24 cellular contexts compared by ENCODE assay signal in the genomic region with DNA sequence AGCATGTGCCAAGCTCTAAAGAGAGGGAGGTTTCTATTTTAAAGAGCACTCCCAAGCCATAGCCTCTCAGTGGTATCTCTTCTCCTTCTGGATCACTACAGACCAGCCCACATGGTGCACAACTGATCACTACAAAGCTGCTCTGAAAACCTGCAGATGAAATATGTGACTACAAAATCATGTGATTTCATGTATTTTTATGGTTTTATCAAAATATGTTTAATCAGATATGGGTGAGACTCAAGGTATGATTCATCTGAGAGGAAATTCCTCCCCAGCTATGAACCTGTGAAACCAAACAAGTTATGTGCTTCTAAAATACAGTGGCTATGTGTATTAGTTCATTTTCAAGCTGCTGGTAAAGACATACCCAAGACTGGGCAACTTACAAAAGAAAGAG.
A peak's percentile ranks its signal among the peaks of the same experiment; 100 is the strongest.
DNase-seq lines count a peak whose midpoint lies in the region; ATAC-seq, FAIRE-seq and TF ChIP-seq lines count a peak whose summit lies in the region.
"Had no signal": no experiment of that assay in that cellular context is flagged by ENCODE, and none has a peak within 500 bp of the region (broad histone marks: within the 10 kb centered on the region; RNA-seq: fewer than 3 reads in every experiment).

No MANE protein-coding gene starts in this region.

- TF ChIP-seq POLR2A in H54 (IDR thresholded peaks at IDR 0.05; ENCODE audit: low read depth, low read length), result no peak

- no peak for TF ChIP-seq CTCF in cardiac fibroblast (IDR thresholded peaks at IDR 0.05; ENCODE audit: low read depth, low read length)

- no peak for ATAC-seq in HG02938 (IDR thresholded peaks at IDR 0.05; ENCODE audit: unreplicated experiment)
- no peak for ATAC-seq in HG02884 (IDR thresholded peaks at IDR 0.05; ENCODE audit: unreplicated experiment)
- ATAC-seq: CD8-positive, alpha-beta T cell; HCT116 had no signal

- no peak overlapping the region for H3K4me3 ChIP-seq in cardiac fibroblast (replicated peaks in 1 of 2; ENCODE audit: low read depth in 2 of 2, low read length in 2 of 2)
- H3K4me3 ChIP-seq: thyroid gland had no signal

- FAIRE-seq in H54 (lab: Jason Lieb, UNC), result peak; percentile 6
- FAIRE-seq: frontal cortex had no signal

- DNase-seq in EH (ENCODE audit: low read depth) (peak; percentile 43), H54 (ENCODE audit: insufficient read length, low spot score) (no peak), cardiac fibroblast (ENCODE audit: low read depth in 2 of 2) (peak; percentile 4 to 57), kidney glomerular epithelial cell (lab: John Stamatoyannopoulos, UW) (peak; percentile 16), OCI-M1 (lab: John Stamatoyannopoulos, UW) (no peak)
- DNase-seq: activated B cell treated with CpG ODN at 0.5 μM for 24 hours; amniotic stem cell; caudate nucleus; CD8-positive, alpha-beta T cell; DMS153; erythroblast; MV-4-11; NCI-H2171; NCI-H69; occipital lobe; retina; stimulated activated CD4-positive, alpha-beta T cell treated with anti-CD3 and anti-CD28 coated beads, Interleukin-4, amount 100 ng/mL, for 1 hour; stimulated activated naive CD4-positive, alpha-beta T cell treated with Interleukin-2 at 50 U/mL for 16 hours; T-helper 9 cell; thyroid gland had no signal

Comparison
In these comparisons a context has a peak if more than half of its experiments do, and no peak if none do; other contexts are left out.
1. DNase-seq: peak in EH (single experiment), cardiac fibroblast (2 of 2) and kidney glomerular epithelial cell (single experiment); none in H54 (single experiment) and OCI-M1 (single experiment).